10 cellular contexts compared by ENCODE assay signal in genomic region chr22:38177044-38177443, GRCh38. TPM values are rescaled to one million over a fixed set of nuclear protein-coding genes. Genes with fewer than 3 reads are reported as not detected.
DNase-seq lines count a peak whose midpoint lies in the region; ATAC-seq and TF ChIP-seq lines count a peak whose summit lies in the region.
"Had no signal": no experiment of that assay in that cellular context is flagged by ENCODE, and none has a peak within 500 bp of the region (broad histone marks: within the 10 kb centered on the region; RNA-seq: fewer than 3 reads in every experiment).

No MANE protein-coding gene starts in this region.

- peak overlapping the region in 1 of 2 donors; percentile 19 for H3K9ac ChIP-seq in colonic mucosa (ENCODE audit: low read depth in 2 of 2, low read length in 2 of 2)

- POLR2A ChIA-PET in RWPE1 (lab: Yijun Ruan, JAX; ENCODE audit: low non-redundant PET), result no interaction called here

- no peak for TF ChIP-seq POLR2A in esophagus muscularis mucosa (IDR thresholded peaks at IDR 0.05; ENCODE audit: low read depth)

- DNase-seq in GM12865 (ENCODE audit: low read depth) (peak; percentile 50), RWPE1 (ENCODE audit: low spot score) (no peak), esophagus muscularis mucosa (ENCODE audit: extremely low spot score) (no peak), colonic mucosa (no peak), NCI-H2196 (lab: John Stamatoyannopoulos, UW; ENCODE audit: unreplicated experiment) (no peak)
- DNase-seq: NCI-H2029 had no signal

- no peak overlapping the region for H3K4me3 ChIP-seq in GM12865 (ENCODE audit: low read depth, low read length)
- H3K4me3 ChIP-seq in esophagus muscularis mucosa, result no peak overlapping the region
- no peak overlapping the region for H3K4me3 ChIP-seq in skin epidermis
- H3K4me3 ChIP-seq in colonic mucosa, result no peak overlapping the region
- H3K4me3 ChIP-seq: cardiac muscle cell had no signal

- H3K27me3 ChIP-seq in esophagus muscularis mucosa (no peaks in the 10 kb centered on the region), colonic mucosa (no peaks in the 10 kb centered on the region)
- H3K27me3 ChIP-seq: cardiac muscle cell had no signal

- ATAC-seq in HG02852 (IDR thresholded peaks at IDR 0.05; ENCODE audit: unreplicated experiment), result no peak
- ATAC-seq in GM18517 (IDR thresholded peaks at IDR 0.05; ENCODE audit: unreplicated experiment), result no peak

- H3K9me3 ChIP-seq in esophagus muscularis mucosa, result no peaks in the 10 kb centered on the region
- H3K9me3 ChIP-seq in colonic mucosa, result no peaks in the 10 kb centered on the region

- intact Hi-C loops in esophagus muscularis mucosa (cut with DNase I), result no loop called here
- intact Hi-C loops in colonic mucosa (cut with DNase I), result no loop called here

- H3K27ac ChIP-seq in RWPE1, result peak overlapping the region; percentile 90
- H3K27ac ChIP-seq in esophagus muscularis mucosa (replicated peaks in 1 of 4), result peak overlapping the region; percentile 81 to 90 (median 84)
- peak overlapping the region in 14 of 21 experiments; percentile 16 to 92 (median 72) for H3K27ac ChIP-seq in skin epidermis
- no peak overlapping the region for H3K27ac ChIP-seq in colonic mucosa

- CTCF ChIA-PET in RWPE1 (lab: Yijun Ruan, JAX), result no interaction called here

- TF ChIP-seq CTCF in GM12865 (IDR thresholded peaks at IDR 0.05; ENCODE audit: insufficient read depth, low read depth, low read length, missing control alignments) (no peak), RWPE1 (conservative IDR thresholded peaks at IDR 0.05; ENCODE audit: low read depth) (no peak), esophagus muscularis mucosa (IDR thresholded peaks at IDR 0.05) (no peak), colonic mucosa (IDR thresholded peaks at IDR 0.05) (no peak)

- 92% methylated on average over 4 of the region's 4 CpGs for WGBS in esophagus muscularis mucosa

- H3K4me1 ChIP-seq in esophagus muscularis mucosa (peaks cover 58 to 83% (median 77%) of the 10 kb centered on the region in 4 donors), colonic mucosa (peaks cover 6% of the 10 kb centered on the region)

- TF ChIP-seq EP300 in esophagus muscularis mucosa (IDR thresholded peaks at IDR 0.05), result no peak

- H3K36me3 ChIP-seq in esophagus muscularis mucosa (no peaks in the 10 kb centered on the region), colonic mucosa (no peaks in the 10 kb centered on the region)
- H3K36me3 ChIP-seq: cardiac muscle cell had no signal

RNA-seq across cellular contexts. Expression of gene PLA2G6, which starts 4.6 kb away (rescaled TPM):
- total RNA-seq in esophagus muscularis mucosa (10 to 100 TPM; 13.9 to 18.3 (median 15.6) TPM), colonic mucosa (10 to 100 TPM; 24.1 to 38.5 TPM)

RNA-seq across cellular contexts. Expression of gene MAFF, which starts 24.8 kb away (rescaled TPM):
- total RNA-seq in esophagus muscularis mucosa (100 to 1,000 TPM in 1 of 4 donors, 10 to 100 TPM in 3; 26.2 to 182 (median 54.3) TPM), colonic mucosa (10 to 100 TPM in 1 of 2 donors, 1 to 10 TPM in 1; 5.2 to 41.7 TPM)
